21 cellular contexts compared by ENCODE assay signal in genomic region chr16:66286527-66286926, GRCh38.
"Had no signal": no experiment of that assay in that cellular context is flagged by ENCODE, and none has a peak within 500 bp of the region (broad histone marks: within the 10 kb centered on the region; RNA-seq: fewer than 3 reads in every experiment).

No MANE protein-coding gene starts in this region.

- ATAC-seq: activated CD4-positive, CD25-positive, alpha-beta regulatory T cell treated with anti-CD3 and anti-CD28 coated beads, Interleukin-2, amount 50 U/mL, for 24 hours; gastroesophageal sphincter; left ventricle myocardium superior; pancreas; SK-N-SH treated with all-trans-retinoic acid at 6 μM for 48 hours had no signal

- H3K27ac ChIP-seq: brain microvascular endothelial cell, colonic mucosa, gastroesophageal sphincter, heart left ventricle, pancreas, spleen, tibial nerve had no signal

- H3K27me3 ChIP-seq: brain microvascular endothelial cell, colonic mucosa, gastroesophageal sphincter, heart left ventricle, pancreas, spleen, tibial nerve had no signal

- H3K4me1 ChIP-seq: colonic mucosa, gastroesophageal sphincter, heart left ventricle, pancreas, spleen, tibial nerve had no signal

- H3K36me3 ChIP-seq: brain microvascular endothelial cell, colonic mucosa, gastroesophageal sphincter, heart left ventricle, pancreas, spleen, tibial nerve had no signal

- H3K4me3 ChIP-seq: colonic mucosa, gastroesophageal sphincter, heart left ventricle, pancreas, spleen, tibial nerve had no signal

- H3K4me1 Mint-ChIP-seq: activated naive CD4-positive, alpha-beta T cell treated with anti-CD3 and anti-CD28 coated beads, Interleukin-2, amount 10 ng/mL, durations not matched to agents 7 days and 5 days; central memory CD8-positive, alpha-beta T cell had no signal

- H3K4me3 Mint-ChIP-seq: activated naive CD4-positive, alpha-beta T cell treated with anti-CD3 and anti-CD28 coated beads, Interleukin-2, amount 10 ng/mL, durations not matched to agents 7 days and 5 days; activated T-cell treated with anti-CD3 and anti-CD28 coated beads, Interleukin-2, amount 50 U/mL, for 24 hours; central memory CD8-positive, alpha-beta T cell had no signal

- H3K9me3 Mint-ChIP-seq: activated naive CD4-positive, alpha-beta T cell treated with anti-CD3 and anti-CD28 coated beads, Interleukin-2, amount 10 ng/mL, durations not matched to agents 7 days and 5 days; activated T-cell treated with anti-CD3 and anti-CD28 coated beads, Interleukin-2, amount 50 U/mL, for 24 hours; activated T-helper 2 cell treated with anti-CD3 and anti-CD28 coated beads, Interferon-gamma antibody, Interleukin-2, Interleukin-4, amounts not matched to agents 10 μg/mL and 5 μg/mL and 100 μg/mL, durations not matched to agents 14 hours and 24 hours and 36 hours; central memory CD8-positive, alpha-beta T cell had no signal

- DNase-seq: activated naive CD4-positive, alpha-beta T cell treated with anti-CD3 and anti-CD28 coated beads, Interleukin-2, amount 10 ng/mL, durations not matched to agents 7 days and 5 days; activated T-cell treated with anti-CD3 and anti-CD28 coated beads, Interleukin-2, amount 50 U/mL, for 24 hours; aorta; brain microvascular endothelial cell; colonic mucosa; heart left ventricle; kidney glomerular epithelial cell; left ventricle myocardium superior; spleen; stimulated activated CD4-positive, alpha-beta T cell treated with anti-CD3 and anti-CD28 coated beads, Interleukin-4, amount 100 ng/mL, for 4 hours; stimulated activated naive CD4-positive, alpha-beta T cell; substantia nigra; T-helper 1 cell; T1000 had no signal

- H3K27ac Mint-ChIP-seq: activated naive CD4-positive, alpha-beta T cell treated with anti-CD3 and anti-CD28 coated beads, Interleukin-2, amount 10 ng/mL, durations not matched to agents 7 days and 5 days; activated T-cell treated with anti-CD3 and anti-CD28 coated beads, Interleukin-2, amount 50 U/mL, for 24 hours; activated T-helper 2 cell treated with anti-CD3 and anti-CD28 coated beads, Interferon-gamma antibody, Interleukin-2, Interleukin-4, amounts not matched to agents 10 μg/mL and 5 μg/mL and 100 μg/mL, durations not matched to agents 14 hours and 24 hours and 36 hours had no signal

- H3K36me3 Mint-ChIP-seq: activated naive CD4-positive, alpha-beta T cell treated with anti-CD3 and anti-CD28 coated beads, Interleukin-2, amount 10 ng/mL, durations not matched to agents 7 days and 5 days had no signal

- H3K9me3 ChIP-seq: colonic mucosa, gastroesophageal sphincter, pancreas, spleen, tibial nerve had no signal
